1 cellular context compared by ENCODE assay signal in the genomic region with DNA sequence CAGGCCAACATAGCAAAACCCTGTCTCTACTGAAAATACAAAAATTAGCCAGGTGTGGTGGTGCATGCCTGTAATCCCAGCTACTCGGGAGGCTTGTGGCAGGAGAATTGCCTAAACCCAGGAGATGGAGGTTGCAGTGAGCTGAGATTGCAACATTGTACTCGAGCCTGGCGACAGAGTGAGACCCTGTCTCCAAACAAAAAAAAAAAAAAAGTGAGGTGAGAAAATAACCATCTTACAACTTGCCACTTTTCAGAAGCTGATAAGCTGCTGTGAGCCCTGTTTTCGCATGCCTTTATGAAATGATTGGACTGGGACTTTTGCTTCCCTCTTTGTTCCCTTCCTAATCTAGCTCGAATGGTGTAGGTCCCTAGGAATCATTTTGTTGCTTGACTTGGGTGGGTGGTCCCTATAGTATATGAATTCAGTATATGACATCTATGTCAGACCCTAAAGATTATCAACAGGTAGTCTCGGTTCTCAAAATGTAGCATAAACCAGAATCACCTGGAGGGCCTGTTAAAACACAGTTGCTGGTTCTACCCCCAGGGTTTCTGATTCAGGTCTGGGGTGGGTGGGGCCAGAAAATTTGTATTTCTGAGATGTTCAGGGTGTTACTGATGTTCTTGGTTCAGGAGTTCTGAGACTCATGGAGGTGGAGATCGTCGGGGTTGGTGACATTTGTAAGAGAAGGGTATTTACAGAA.
TF ChIP-seq lines count a peak whose summit lies in the region.

No MANE protein-coding gene starts in this region.

TF ChIP-seq in GM12878, 131 proteins besides CTCF, POLR2A, EP300 and RAD21 (continued from another document):
- no peak for TF ChIP-seq E4F1 (IDR thresholded peaks at IDR 0.05; ENCODE audit: borderline replicate concordance, partially characterized antibody)
- TF ChIP-seq, protein P1, sequence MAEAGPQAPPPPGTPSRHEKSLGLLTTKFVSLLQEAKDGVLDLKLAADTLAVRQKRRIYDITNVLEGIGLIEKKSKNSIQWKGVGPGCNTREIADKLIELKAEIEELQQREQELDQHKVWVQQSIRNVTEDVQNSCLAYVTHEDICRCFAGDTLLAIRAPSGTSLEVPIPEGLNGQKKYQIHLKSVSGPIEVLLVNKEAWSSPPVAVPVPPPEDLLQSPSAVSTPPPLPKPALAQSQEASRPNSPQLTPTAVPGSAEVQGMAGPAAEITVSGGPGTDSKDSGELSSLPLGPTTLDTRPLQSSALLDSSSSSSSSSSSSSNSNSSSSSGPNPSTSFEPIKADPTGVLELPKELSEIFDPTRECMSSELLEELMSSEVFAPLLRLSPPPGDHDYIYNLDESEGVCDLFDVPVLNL (IDR thresholded peaks at IDR 0.05; ENCODE audit: low read depth, low read length), result no peak
- TF ChIP-seq PBX3 (IDR thresholded peaks at IDR 0.05; ENCODE audit: insufficient replicate concordance, low read depth, low read length), result no peak
- no peak for TF ChIP-seq POU2F2 (IDR thresholded peaks at IDR 0.05; ENCODE audit: borderline replicate concordance, low read depth, low read length)
- TF ChIP-seq MTA2 (IDR thresholded peaks at IDR 0.05; ENCODE audit: low read depth), result no peak
- TF ChIP-seq IKZF1 (conservative IDR thresholded peaks at IDR 0.05), result no peak
- TF ChIP-seq SMAD5 (IDR thresholded peaks at IDR 0.05; ENCODE audit: low read depth), result no peak
- TF ChIP-seq, protein P2, sequence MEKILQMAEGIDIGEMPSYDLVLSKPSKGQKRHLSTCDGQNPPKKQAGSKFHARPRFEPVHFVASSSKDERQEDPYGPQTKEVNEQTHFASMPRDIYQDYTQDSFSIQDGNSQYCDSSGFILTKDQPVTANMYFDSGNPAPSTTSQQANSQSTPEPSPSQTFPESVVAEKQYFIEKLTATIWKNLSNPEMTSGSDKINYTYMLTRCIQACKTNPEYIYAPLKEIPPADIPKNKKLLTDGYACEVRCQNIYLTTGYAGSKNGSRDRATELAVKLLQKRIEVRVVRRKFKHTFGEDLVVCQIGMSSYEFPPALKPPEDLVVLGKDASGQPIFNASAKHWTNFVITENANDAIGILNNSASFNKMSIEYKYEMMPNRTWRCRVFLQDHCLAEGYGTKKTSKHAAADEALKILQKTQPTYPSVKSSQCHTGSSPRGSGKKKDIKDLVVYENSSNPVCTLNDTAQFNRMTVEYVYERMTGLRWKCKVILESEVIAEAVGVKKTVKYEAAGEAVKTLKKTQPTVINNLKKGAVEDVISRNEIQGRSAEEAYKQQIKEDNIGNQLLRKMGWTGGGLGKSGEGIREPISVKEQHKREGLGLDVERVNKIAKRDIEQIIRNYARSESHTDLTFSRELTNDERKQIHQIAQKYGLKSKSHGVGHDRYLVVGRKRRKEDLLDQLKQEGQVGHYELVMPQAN (conservative IDR thresholded peaks at IDR 0.05), result no peak
- no peak for TF ChIP-seq BCL11A (IDR thresholded peaks at IDR 0.05; ENCODE audit: low read depth, low read length)
- TF ChIP-seq SPI1 (IDR thresholded peaks at IDR 0.05; ENCODE audit: borderline replicate concordance, insufficient read depth, low read depth, low read length), result no peak
- TF ChIP-seq KAT2A (conservative IDR thresholded peaks at IDR 0.05; ENCODE audit: control insufficient read depth, low read depth, low read length), result no peak
- no peak for TF ChIP-seq SMAD1 (IDR thresholded peaks at IDR 0.05; ENCODE audit: low read depth, partially characterized antibody)
- no peak for TF ChIP-seq NR2F1 (conservative IDR thresholded peaks at IDR 0.05)
- no peak for TF ChIP-seq MTA3 (IDR thresholded peaks at IDR 0.05; ENCODE audit: borderline replicate concordance, low read length)
- TF ChIP-seq CBFB (IDR thresholded peaks at IDR 0.05; ENCODE audit: low read depth), result no peak
- TF ChIP-seq BRCA1 (IDR thresholded peaks at IDR 0.05; ENCODE audit: low read depth, low read length), result no peak
